ENCODE assay signal across 8 cellular contexts in genomic region chrX:129777218-129777768, GRCh38. TPM values are rescaled to one million over a fixed set of nuclear protein-coding genes. Genes with fewer than 3 reads are reported as not detected.
DNase-seq lines count a peak whose midpoint lies in the region; ATAC-seq and TF ChIP-seq lines count a peak whose summit lies in the region.

No MANE protein-coding gene starts in this region.

- intact Hi-C loops in transverse colon (cut with DNase I; ENCODE audit: low total_unique reads): no loop called here

- 0 out of 7 replicates have a peak overlapping the region, but pooled peaks of 1 of the 3 experiments have one; percentile 18 for H3K27ac Mint-ChIP-seq in H9

- H3K4me3 ChIP-seq in DOHH2 (ENCODE audit: low read length) (peak overlapping the region; percentile 97), transverse colon (no peak overlapping the region)

- H3K27me3 ChIP-seq in DOHH2 (ENCODE audit: control insufficient read depth, low read length) (no peaks in the 10 kb centered on the region), transverse colon (no peaks in the 10 kb centered on the region), H9 (ENCODE audit: insufficient read depth, low read length) (no peaks in the 10 kb centered on the region)

- H4K20me1 ChIP-seq in DOHH2 (ENCODE audit: control insufficient read depth, insufficient read depth, low read depth, low read length) (peaks cover 6% of the 10 kb centered on the region), H9 (ENCODE audit: control insufficient read depth, insufficient read depth, insufficient read length) (no peaks in the 10 kb centered on the region)

- H4K8ac ChIP-seq in H9 (replicated peaks; ENCODE audit: insufficient read length, low read depth, low read length): no peak overlapping the region

- peaks cover 7% of the 10 kb centered on the region for H3K27me3 Mint-ChIP-seq in H9 (ENCODE audit: low read depth)

- no peak overlapping the region for H2AFZ ChIP-seq in H9 (ENCODE audit: low read length)

- H3K36me3 Mint-ChIP-seq in H9 (ENCODE audit: insufficient read depth in 1 of 3, low read depth in 3 of 3): no peaks in the 10 kb centered on the region; a peak in 1 of 7 replicates

- H3K4me1 Mint-ChIP-seq in H9: peaks cover 10 to 15% of the 10 kb centered on the region in 2 experiments

- DNase-seq in SKM-1 (lab: John Stamatoyannopoulos, UW; ENCODE audit: unreplicated experiment): peak; percentile 28
- peak; percentile 66 for DNase-seq in activated naive CD4-positive, alpha-beta T cell treated with anti-CD3 and anti-CD28 coated beads, Interleukin-2, amount 50 U/mL, for 16 hours
- peak; percentile 64 for DNase-seq in mucosa of gallbladder (ENCODE audit: low spot score)
- peak; percentile 75 for DNase-seq in transverse colon
- DNase-seq in H9: no peak
- no peak for DNase-seq in NCI-H2227 treated with DMSO at 0.1 percent for 48 hours (lab: John Stamatoyannopoulos, UW)

- no peak overlapping the region for H4K91ac ChIP-seq in H9 (ENCODE audit: insufficient read length, low read depth, low read length)

- no peak overlapping the region for H3K56ac ChIP-seq in H9 (ENCODE audit: insufficient read length, low read depth, low read length)

- peak; percentile 32 for ATAC-seq in HG02759 (IDR thresholded peaks at IDR 0.05; ENCODE audit: unreplicated experiment)

- TF ChIP-seq EP300 in transverse colon (IDR thresholded peaks at IDR 0.05; ENCODE audit: low read depth): no peak

- no peak overlapping the region for H2AK5ac ChIP-seq in H9 (ENCODE audit: insufficient read length, low read length)

- H2BK12ac ChIP-seq in H9 (ENCODE audit: insufficient read length, low read depth, low read length): no peak overlapping the region

- no peaks in the 10 kb centered on the region for H3K23me2 ChIP-seq in H9 (ENCODE audit: insufficient read length, low read depth, low read length, poor library complexity, severe bottlenecking)

- H3K4me1 ChIP-seq in DOHH2 (ENCODE audit: control insufficient read depth, low read length): peaks cover 80% of the 10 kb centered on the region
- H3K4me1 ChIP-seq in transverse colon: peaks cover 0 to 12% (median 0%) of the 10 kb centered on the region in 4 donors
- no peaks in the 10 kb centered on the region; the same call in 1 of the 2 replicates for H3K4me1 ChIP-seq in H9 (ENCODE audit: insufficient read depth, low read length)

- H2BK15ac ChIP-seq in H9 (ENCODE audit: low read depth, low read length): no peak overlapping the region

- no peak overlapping the region for H2BK5ac ChIP-seq in H9 (ENCODE audit: insufficient read length, low read length)

- H3K79me2 ChIP-seq in DOHH2 (ENCODE audit: control insufficient read depth, low read length) (peaks cover 41% of the 10 kb centered on the region), H9 (ENCODE audit: insufficient read depth, low read length) (no peaks in the 10 kb centered on the region)

- in situ Hi-C loops in transverse colon (cut with MboI; ENCODE audit: low pct_ligation_motif_present in 1 of 4, low pct_unique_long_range_greater_than_20kb in 1 of 4, low sequenced_read_pairs in 3 of 4): no loop called here

- H3K14ac ChIP-seq in H9 (ENCODE audit: insufficient read depth, low read length): no peak overlapping the region

- H3K4me3 Mint-ChIP-seq in H9: no peak overlapping the region

- H3K9me3 Mint-ChIP-seq in H9: peaks cover 0 to 49% of the 10 kb centered on the region in 2 experiments; a peak in 2 of 5 replicates

- peaks cover 7% of the 10 kb centered on the region for H3F3A ChIP-seq in DOHH2 (ENCODE audit: control insufficient read depth, insufficient read depth)

- no peak overlapping the region for H2BK120ac ChIP-seq in H9 (ENCODE audit: low read depth, low read length, poor library complexity, severe bottlenecking)

- H3K9me3 ChIP-seq in DOHH2 (ENCODE audit: control insufficient read depth, insufficient read depth, low read length) (no peaks in the 10 kb centered on the region), transverse colon (no peaks in the 10 kb centered on the region), H9 (ENCODE audit: control insufficient read depth, low read depth, low read length) (no peaks in the 10 kb centered on the region)

- no peak overlapping the region for H2BK20ac ChIP-seq in H9 (ENCODE audit: low read depth, low read length, poor library complexity, severe bottlenecking)

- H3K79me1 ChIP-seq in H9 (ENCODE audit: insufficient read depth, low read depth, low read length, poor library complexity, severe bottlenecking): no peaks in the 10 kb centered on the region

- no peak for TF ChIP-seq CTCF in DOHH2 (IDR thresholded peaks at IDR 0.05; ENCODE audit: low read depth, low read length, poor library complexity, severe bottlenecking)
- TF ChIP-seq CTCF in transverse colon (IDR thresholded peaks at IDR 0.05): no peak
- no peak for TF ChIP-seq CTCF in H9 (conservative IDR thresholded peaks at IDR 0.05)

- no peaks in the 10 kb centered on the region for H3K9me2 ChIP-seq in DOHH2 (replicated peaks; ENCODE audit: control insufficient read depth, low read length)

- H3K4ac ChIP-seq in H9 (ENCODE audit: low read depth, low read length): no peak overlapping the region

- H3K27ac ChIP-seq in DOHH2 (ENCODE audit: low read depth, low read length) (peak overlapping the region; percentile 94), transverse colon (peak overlapping the region; percentile 64 to 79 (median 74)), H9 (ENCODE audit: insufficient read length, low read depth, low read length) (no peak overlapping the region)

- H3T11ph ChIP-seq in H9 (ENCODE audit: low read length): no peak overlapping the region

- H3K18ac ChIP-seq in H9 (ENCODE audit: insufficient read length, low read depth, low read length): no peak overlapping the region

- H3K23ac ChIP-seq in H9 (ENCODE audit: insufficient read length, low read depth, low read length): no peak overlapping the region

- no peak overlapping the region for H4K5ac ChIP-seq in H9 (ENCODE audit: insufficient read length, low read depth, low read length)

- no peak overlapping the region for H3K9ac ChIP-seq in H9 (ENCODE audit: extremely low read depth, insufficient read length, low read length)

- peak; percentile 34 for TF ChIP-seq POLR2A in transverse colon (IDR thresholded peaks at IDR 0.05)

- H3K36me3 ChIP-seq in DOHH2 (ENCODE audit: control insufficient read depth, low read length): peaks cover 22% of the 10 kb centered on the region
- no peaks in the 10 kb centered on the region for H3K36me3 ChIP-seq in transverse colon

- H3K4me2 ChIP-seq in DOHH2 (ENCODE audit: low read length): peak overlapping the region; percentile 97
- no peak overlapping the region for H3K4me2 ChIP-seq in H9 (ENCODE audit: insufficient read depth, insufficient read length, low read length)

- 54% methylated on average over 24 of the region's 27 CpGs; no CpG with 5 or more reads in 1 of the 2 donors for WGBS in transverse colon (ENCODE audit: low coverage in 1 of 2), 2 donors
- WGBS in H9 (ENCODE audit: extremely low coverage, insufficient read length, low lambda C conversion rate): no CpG with 5 or more reads among the region's 27 CpGs

RNA-seq across cellular contexts. Expression of gene SASH3, which starts 2.5 kb away (rescaled TPM):
- total RNA-seq in mucosa of gallbladder: 13.6 TPM
- 10 to 100 TPM in 2 of 4 donors, 1 to 10 TPM in 2; 1.6 to 20.9 (median 11.1) TPM for total RNA-seq in transverse colon
- total RNA-seq in H9 (2021): not detected in 2 replicates

RNA-seq across cellular contexts. Expression of gene XPNPEP2, which starts 38.5 kb away (rescaled TPM):
- total RNA-seq in mucosa of gallbladder (2.0 TPM), transverse colon (10 to 100 TPM in 3 of 4 donors, 1 to 10 TPM in 1; 3.2 to 52.0 (median 34.1) TPM), H9 (2021) (0.11 TPM in 1 of 2 replicates, not detected in the other)

Comparison
In these comparisons a context has a peak if more than half of its experiments do, and no peak if none do; other contexts are left out.
1. DNase-seq: peak in SKM-1 (single experiment), activated naive CD4-positive, alpha-beta T cell treated with anti-CD3 and anti-CD28 coated beads, Interleukin-2, amount 50 U/mL, for 16 hours (single experiment), mucosa of gallbladder (single experiment) and transverse colon (single experiment); none in H9 (single experiment) and NCI-H2227 treated with DMSO at 0.1 percent for 48 hours (single experiment).